9 cellular contexts compared by ENCODE assay signal in genomic region chr18:9890957-9891356, GRCh38. TPM values are rescaled to one million over a fixed set of nuclear protein-coding genes. Genes with fewer than 3 reads are reported as not detected.
"Had no signal": no experiment of that assay in that cellular context is flagged by ENCODE, and none has a peak within 500 bp of the region (broad histone marks: within the 10 kb centered on the region; RNA-seq: fewer than 3 reads in every experiment).

No MANE protein-coding gene starts in this region.

- H3K4me3 ChIP-seq: GM23338 had no signal

- H3K4me2 ChIP-seq: GM23338 had no signal

- FAIRE-seq: H1, H54, HTR-8/SVneo had no signal

- DNase-seq: H9, HCEC 1CT, KBM-7 had no signal

- ATAC-seq: GM23338 had no signal

- H2AFZ ChIP-seq: GM23338 had no signal

RNA-seq across cellular contexts. Expression of gene TXNDC2, which starts 5.2 kb away (rescaled TPM):
- total RNA-seq: GM23338, HT-29 had no signal
- polyA plus RNA-seq: H1, IMR-90 had no signal
